ENCODE assay signal across 16 cellular contexts in the genomic region with DNA sequence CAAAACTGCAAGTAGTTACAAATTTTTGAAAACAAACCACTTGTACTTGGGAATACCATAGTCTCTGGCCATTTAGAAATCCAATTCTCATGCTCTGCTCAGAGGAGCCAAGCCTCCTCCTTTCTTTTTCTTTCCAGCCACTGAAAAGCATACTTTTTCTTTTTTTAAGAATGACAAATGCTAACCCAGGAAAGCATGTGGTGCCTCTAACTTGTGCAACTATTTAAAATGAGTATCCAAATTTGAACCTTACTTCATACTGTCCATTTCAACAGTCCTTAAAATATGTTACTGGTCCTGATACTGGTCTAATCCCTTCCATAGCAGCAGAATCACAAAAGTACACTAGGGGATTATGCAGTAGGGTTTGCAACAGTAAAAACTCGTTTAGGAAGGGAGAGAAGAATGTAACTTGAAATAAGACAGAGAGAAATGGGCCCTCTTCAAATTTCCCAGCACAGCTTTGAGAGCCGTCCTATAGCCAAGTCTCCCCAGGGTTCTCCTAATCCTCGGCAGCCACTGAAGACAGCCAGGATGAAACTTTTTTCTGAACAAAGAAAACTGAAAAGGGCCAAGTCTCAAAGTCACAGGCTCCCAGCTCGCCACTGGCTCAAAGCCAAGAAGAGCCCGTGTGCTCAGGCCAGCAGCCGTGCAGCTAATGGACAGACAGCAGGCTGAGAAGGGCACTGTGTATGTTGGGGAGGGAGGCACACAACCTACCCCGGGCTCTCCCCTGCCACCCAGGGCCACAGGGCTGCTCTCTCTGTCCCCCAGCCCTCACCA. TPM values are rescaled to one million over a fixed set of nuclear protein-coding genes. Genes with fewer than 3 reads are reported as not detected.
DNase-seq lines count a peak whose midpoint lies in the region; FAIRE-seq and TF ChIP-seq lines count a peak whose summit lies in the region.
"Had no signal": no experiment of that assay in that cellular context is flagged by ENCODE, and none has a peak within 500 bp of the region (broad histone marks: within the 10 kb centered on the region; RNA-seq: fewer than 3 reads in every experiment).

No MANE protein-coding gene starts in this region.

- H4K91ac ChIP-seq in H1 (replicated peaks; ENCODE audit: insufficient read length, low read length): no peak overlapping the region

- H3K23ac ChIP-seq in H1 (ENCODE audit: insufficient read length): no peak overlapping the region

- H3K79me2 ChIP-seq in H1 (ENCODE audit: control insufficient read depth in 1 of 2, insufficient read depth in 2 of 2, low read length in 2 of 2): peaks cover 7 to 98% of the 10 kb centered on the region in 2 experiments; a peak in 3 of 4 replicates

- H2BK12ac ChIP-seq in H1 (ENCODE audit: low read depth, low read length): no peak overlapping the region

- H3K4me3 ChIP-seq in H1 (ENCODE audit: extremely low read depth in 1 of 4, insufficient read depth in 2 of 4, low read depth in 3 of 4, low read length in 4 of 4) (no peak overlapping the region), skeletal muscle tissue (ENCODE audit: low read length in 3 of 3) (no peak overlapping the region), suprapubic skin (no peak overlapping the region)

- no peaks in the 10 kb centered on the region for H3K36me3 Mint-ChIP-seq in mesothelial cell of epicardium
- no peaks in the 10 kb centered on the region for H3K36me3 Mint-ChIP-seq in activated CD4-positive, alpha-beta memory T cell treated with anti-CD3 and anti-CD28 coated beads, Interleukin-2, amount 10 ng/mL, durations not matched to agents 7 days and 5 days (ENCODE audit: low read depth)
- H3K36me3 Mint-ChIP-seq: stimulated activated effector memory CD8-positive, alpha-beta T cell treated with anti-CD3 and anti-CD28 coated beads, Interleukin-12 subunit alpha, Interleukin-12 subunit beta, amount 100 ng/mL, for 72 hours had no signal

- H3K14ac ChIP-seq in H1 (ENCODE audit: insufficient read length): no peak overlapping the region

- H4K20me1 ChIP-seq in H1 (replicated peaks in 1 of 2; ENCODE audit: control insufficient read depth in 1 of 2, insufficient read depth in 2 of 2, low read length in 2 of 2): peaks cover 9 to 13% of the 10 kb centered on the region in 2 experiments

- WGBS in H1 (ENCODE audit: extremely low coverage in 1 of 2, insufficient coverage in 1 of 2, insufficient read length in 1 of 2, insufficient replicate concordance in 2 of 2, low coverage in 1 of 2, low lambda C conversion rate in 2 of 2, missing lambda C conversion rate in 1 of 2), 2 experiments: 75% methylated on average over 7 of the region's 7 CpGs; no CpG with 5 or more reads in 1 of the 2 experiments
- 42% methylated on average over 7 of the region's 7 CpGs for WGBS in suprapubic skin

- no peak overlapping the region for H4K5ac ChIP-seq in H1 (ENCODE audit: insufficient read length, low read depth, low read length)

- H3K4me1 ChIP-seq in H1 (replicated peaks in 1 of 4; ENCODE audit: control insufficient read depth in 3 of 4, insufficient read depth in 4 of 4, low read length in 3 of 4) (peaks cover 4 to 13% (median 7%) of the 10 kb centered on the region in 4 experiments), skeletal muscle tissue (ENCODE audit: control insufficient read depth in 3 of 3, insufficient read depth in 3 of 3, low read length in 3 of 3) (peaks cover 8 to 22% (median 14%) of the 10 kb centered on the region in 3 donors), suprapubic skin (peaks cover 3% of the 10 kb centered on the region)

- no peak overlapping the region for H3K4ac ChIP-seq in H1 (replicated peaks; ENCODE audit: insufficient read length, low read depth, low read length)

- H2BK120ac ChIP-seq in H1 (replicated peaks; ENCODE audit: low read depth, low read length): no peak overlapping the region

- TF ChIP-seq POLR2A in H1 (IDR thresholded peaks at IDR 0.05; ENCODE audit: control extremely low read depth in 1 of 2, low read depth in 2 of 2, low read length in 2 of 2): no peak
- no peak for TF ChIP-seq POLR2A in suprapubic skin (IDR thresholded peaks at IDR 0.05)

- no peaks in the 10 kb centered on the region for H3K79me1 ChIP-seq in H1 (ENCODE audit: low read depth, low read length)

- TF ChIP-seq RAD21 in H1 (IDR thresholded peaks at IDR 0.05 in 1 of 2, conservative IDR thresholded peaks at IDR 0.05 in 1 of 2; ENCODE audit: low read depth in 2 of 2, low read length in 2 of 2): no peak

- H3K9ac ChIP-seq in H1 (replicated peaks in 1 of 4; ENCODE audit: extremely low read depth in 1 of 4, low read depth in 3 of 4, low read length in 3 of 4) (no peak overlapping the region), skeletal muscle tissue (ENCODE audit: low read depth in 1 of 3, low read length in 3 of 3) (no peak overlapping the region)

- H2BK5ac ChIP-seq in H1 (ENCODE audit: low read depth, low read length): no peak overlapping the region

- H4K8ac ChIP-seq in H1 (ENCODE audit: extremely low read depth, insufficient read depth, low read length): no peak overlapping the region

- no peak overlapping the region for H3K27ac ChIP-seq in H1 (ENCODE audit: low read depth, low read length)
- H3K27ac ChIP-seq in skeletal muscle tissue (ENCODE audit: low read depth, low read length): peak overlapping the region; percentile 3
- no peak overlapping the region for H3K27ac ChIP-seq in suprapubic skin
- H3K27ac ChIP-seq: brain microvascular endothelial cell had no signal

- H3K27me3 ChIP-seq in H1 (replicated peaks in 1 of 4; ENCODE audit: control insufficient read depth in 3 of 4, extremely low read depth in 1 of 4, insufficient read depth in 3 of 4, low read length in 3 of 4): no peaks in the 10 kb centered on the region
- H3K27me3 ChIP-seq in skeletal muscle tissue (ENCODE audit: control insufficient read depth in 3 of 3, insufficient read depth in 3 of 3, low read length in 3 of 3): no peaks in the 10 kb centered on the region
- no peaks in the 10 kb centered on the region for H3K27me3 ChIP-seq in suprapubic skin
- H3K27me3 ChIP-seq: brain microvascular endothelial cell had no signal

- H3K9me3 Mint-ChIP-seq in mesothelial cell of epicardium: no peaks in the 10 kb centered on the region
- H3K9me3 Mint-ChIP-seq in activated CD4-positive, alpha-beta memory T cell treated with anti-CD3 and anti-CD28 coated beads, Interleukin-2, amount 10 ng/mL, durations not matched to agents 7 days and 5 days: no peaks in the 10 kb centered on the region
- H3K9me3 Mint-ChIP-seq: stimulated activated effector memory CD8-positive, alpha-beta T cell treated with anti-CD3 and anti-CD28 coated beads, Interleukin-12 subunit alpha, Interleukin-12 subunit beta, amount 100 ng/mL, for 72 hours had no signal

- peaks cover 75% of the 10 kb centered on the region for H3K4me1 Mint-ChIP-seq in mesothelial cell of epicardium
- no peaks in the 10 kb centered on the region for H3K4me1 Mint-ChIP-seq in activated CD4-positive, alpha-beta memory T cell treated with anti-CD3 and anti-CD28 coated beads, Interleukin-2, amount 10 ng/mL, durations not matched to agents 7 days and 5 days
- H3K4me1 Mint-ChIP-seq: stimulated activated effector memory CD8-positive, alpha-beta T cell treated with anti-CD3 and anti-CD28 coated beads, Interleukin-12 subunit alpha, Interleukin-12 subunit beta, amount 100 ng/mL, for 72 hours had no signal

- peak overlapping the region; percentile 64 for H3K27ac Mint-ChIP-seq in mesothelial cell of epicardium
- H3K27ac Mint-ChIP-seq in activated CD4-positive, alpha-beta memory T cell treated with anti-CD3 and anti-CD28 coated beads, Interleukin-2, amount 10 ng/mL, durations not matched to agents 7 days and 5 days: no peak overlapping the region
- H3K27ac Mint-ChIP-seq: activated CD8-positive, alpha-beta T cell treated with anti-CD3 and anti-CD28 coated beads, Interleukin-2, amount 10 ng/mL, durations not matched to agents 7 days and 5 days; stimulated activated effector memory CD8-positive, alpha-beta T cell treated with anti-CD3 and anti-CD28 coated beads, Interleukin-12 subunit alpha, Interleukin-12 subunit beta, amount 100 ng/mL, for 72 hours had no signal

- H3K23me2 ChIP-seq in H1 (ENCODE audit: low read depth, low read length): no peaks in the 10 kb centered on the region

- FAIRE-seq in H1 (lab: Jason Lieb, UNC): peak; percentile 7
- FAIRE-seq: islet of Langerhans had no signal

- POLR2A ChIA-PET in HEK293T (lab: Yijun Ruan, JAX) (no interaction called here), H1 (lab: Charles Lee; ENCODE audit: partially characterized antibody) (no interaction called here)
- POLR2A ChIA-PET in activated CD4-positive, alpha-beta memory T cell treated with anti-CD3 and anti-CD28 coated beads, Interleukin-2, amount 10 ng/mL, durations not matched to agents 7 days and 5 days (lab: Charles Lee): no interaction called here

- TF ChIP-seq EP300 in H1 (IDR thresholded peaks at IDR 0.05; ENCODE audit: borderline replicate concordance in 1 of 2, low read depth in 2 of 2, low read length in 2 of 2) (no peak), suprapubic skin (IDR thresholded peaks at IDR 0.05) (no peak)

- no peak overlapping the region for H3K18ac ChIP-seq in H1 (ENCODE audit: extremely low read depth, low read length)

- H3K9me3 ChIP-seq in H1 (ENCODE audit: insufficient read depth in 2 of 2, low read depth in 1 of 2, low read length in 1 of 2): no peaks in the 10 kb centered on the region
- H3K9me3 ChIP-seq in skeletal muscle tissue (ENCODE audit: control insufficient read depth in 3 of 3, low read length in 3 of 3): no peaks in the 10 kb centered on the region
- no peaks in the 10 kb centered on the region for H3K9me3 ChIP-seq in suprapubic skin

- no peak overlapping the region for H2AK5ac ChIP-seq in H1 (ENCODE audit: low read depth, low read length)

- DNase-seq in HEK293T (ENCODE audit: extremely low spot score): peak; percentile 32
- DNase-seq in H1 (ENCODE audit: low read depth in 1 of 2, low spot score in 2 of 2): no peak
- DNase-seq in mesothelial cell of epicardium (ENCODE audit: low spot score in 2 of 2, unreplicated experiment in 2 of 2): peak in 1 of 2 experiments; percentile 27
- no peak for DNase-seq in activated CD4-positive, alpha-beta memory T cell treated with anti-CD3 and anti-CD28 coated beads, Interleukin-2, amount 10 ng/mL, durations not matched to agents 7 days and 5 days
- DNase-seq in stimulated activated CD4-positive, alpha-beta T cell treated with anti-CD3 and anti-CD28 coated beads, Interleukin-12 subunit alpha, Interleukin-12 subunit beta, amount 100 ng/mL, for 4 hours: no peak
- no peak for DNase-seq in suprapubic skin (ENCODE audit: low spot score in 2 of 2)
- DNase-seq in GDM1 (lab: John Stamatoyannopoulos, UW): no peak
- DNase-seq: activated CD8-positive, alpha-beta T cell treated with anti-CD3 and anti-CD28 coated beads, Interleukin-2, amount 10 ng/mL, durations not matched to agents 7 days and 5 days; activated effector memory CD4-positive, alpha-beta T cell treated with Interleukin-2 at 50 U/mL for 16 hours; AML-193; brain microvascular endothelial cell; NCI-H2081; NCI-H526 treated with DMSO at 0.1 percent for 48 hours had no signal

- H2BK20ac ChIP-seq in H1 (ENCODE audit: low read length): no peak overlapping the region

- peaks cover under 1% of the 10 kb centered on the region for H3K27me3 Mint-ChIP-seq in mesothelial cell of epicardium (ENCODE audit: low read depth)
- peaks cover 3% of the 10 kb centered on the region for H3K27me3 Mint-ChIP-seq in activated CD4-positive, alpha-beta memory T cell treated with anti-CD3 and anti-CD28 coated beads, Interleukin-2, amount 10 ng/mL, durations not matched to agents 7 days and 5 days

- H2BK15ac ChIP-seq in H1 (ENCODE audit: low read length): no peak overlapping the region

- 0 out of 4 replicates have a peak overlapping the region, but pooled peaks have one; percentile 8 to 34 for H3K4me2 ChIP-seq in H1 (ENCODE audit: insufficient read depth in 1 of 2, low read depth in 2 of 2, low read length in 2 of 2)

- CTCF ChIA-PET in HEK293T (lab: Yijun Ruan, JAX) (no interaction called here), H1 (lab: Charles Lee; ENCODE audit: partially characterized antibody) (interaction anchor here (0.9 to 1.0 kb wide), 2 partner anchors 13 to 295 kb away, joined by 3 read pairs; no protein-coding TSS in a partner anchor)
- CTCF ChIA-PET in activated CD4-positive, alpha-beta memory T cell treated with anti-CD3 and anti-CD28 coated beads, Interleukin-2, amount 10 ng/mL, durations not matched to agents 7 days and 5 days (lab: Charles Lee): no interaction called here

- no peak overlapping the region for H3K4me3 Mint-ChIP-seq in mesothelial cell of epicardium
- no peak overlapping the region for H3K4me3 Mint-ChIP-seq in activated CD4-positive, alpha-beta memory T cell treated with anti-CD3 and anti-CD28 coated beads, Interleukin-2, amount 10 ng/mL, durations not matched to agents 7 days and 5 days
- H3K4me3 Mint-ChIP-seq: activated CD8-positive, alpha-beta T cell treated with anti-CD3 and anti-CD28 coated beads, Interleukin-2, amount 10 ng/mL, durations not matched to agents 7 days and 5 days; stimulated activated effector memory CD8-positive, alpha-beta T cell treated with anti-CD3 and anti-CD28 coated beads, Interleukin-12 subunit alpha, Interleukin-12 subunit beta, amount 100 ng/mL, for 72 hours had no signal

- no peak overlapping the region for H3K56ac ChIP-seq in H1 (replicated peaks; ENCODE audit: insufficient read length, low read depth, low read length)

- H3K36me3 ChIP-seq in H1 (ENCODE audit: control insufficient read depth in 2 of 4, insufficient read depth in 4 of 4, low read length in 3 of 4) (peaks cover 0 to 7% (median 3%) of the 10 kb centered on the region in 4 experiments; a peak in 6 of 8 replicates), skeletal muscle tissue (ENCODE audit: control insufficient read depth in 3 of 3, insufficient read depth in 3 of 3, low read length in 3 of 3) (no peaks in the 10 kb centered on the region), suprapubic skin (no peaks in the 10 kb centered on the region)
- H3K36me3 ChIP-seq: brain microvascular endothelial cell had no signal

- H2AFZ ChIP-seq in H1 (ENCODE audit: low read length): no peak overlapping the region

- TF ChIP-seq CTCF in H1 (IDR thresholded peaks at IDR 0.05; ENCODE audit: control extremely low read depth in 1 of 3, insufficient read depth in 1 of 3, low read depth in 1 of 3, low read length in 3 of 3) (no peak), mesothelial cell of epicardium (IDR thresholded peaks at IDR 0.05; ENCODE audit: unreplicated experiment) (no peak), suprapubic skin (IDR thresholded peaks at IDR 0.05) (no peak)

RNA-seq across cellular contexts. Expression of gene GPC4, which starts 39.5 kb away (rescaled TPM):
- 225 and 230 TPM in 2 replicates for total RNA-seq in H1 (2021; fragmentation: NEBNext Ultra II Directional; extraction: Animal tissue kit (Norgen Biotek cat#: 25700))
- 46.8 and 52.0 TPM in 2 replicates for polyA plus RNA-seq in H1 (2011; rRNA removed)
- 48.3 TPM for polyA plus RNA-seq in H1 (2011; cell fraction: cytosol; rRNA removed)
- 47.3 TPM for polyA plus RNA-seq in H1 (2011; cell fraction: nucleus; rRNA removed)
- 125 to 163 TPM (median 149 TPM) in 4 replicates for polyA plus RNA-seq in H1 (2012, experiment 1 of 2)
- 62.4 TPM for polyA plus RNA-seq in H1 (2012, experiment 2 of 2)
- 226 TPM for polyA plus RNA-seq in H1 (2013, experiment 1 of 2)
- polyA plus RNA-seq in H1 (2013, experiment 2 of 2): 230 TPM
- 72.3 and 79.2 TPM in 2 replicates for polyA minus RNA-seq in H1 (2011; rRNA and poly(A)+ RNA removed)
- 82.6 TPM for polyA minus RNA-seq in H1 (2011; cell fraction: cytosol; rRNA and poly(A)+ RNA removed)
- polyA minus RNA-seq in H1 (2011; cell fraction: nucleus; rRNA and poly(A)+ RNA removed): 53.9 TPM
- total RNA-seq in mesothelial cell of epicardium: 43.4 to 46.9 TPM (median 44.8 TPM) in 3 replicates
- 49.1 TPM for total RNA-seq in skeletal muscle tissue
- not detected for total RNA-seq in activated CD4-positive, alpha-beta memory T cell treated with anti-CD3 and anti-CD28 coated beads, Interleukin-2, amount 10 ng/mL, durations not matched to agents 7 days and 5 days
- 1 to 10 TPM; 2.3 to 4.1 (median 3.1) TPM for total RNA-seq in suprapubic skin
- total RNA-seq: activated CD8-positive, alpha-beta T cell treated with anti-CD3 and anti-CD28 coated beads, Interleukin-2, amount 10 ng/mL, durations not matched to agents 7 days and 5 days had no signal
